ENCODE assay signal across 8 cellular contexts in the genomic region with DNA sequence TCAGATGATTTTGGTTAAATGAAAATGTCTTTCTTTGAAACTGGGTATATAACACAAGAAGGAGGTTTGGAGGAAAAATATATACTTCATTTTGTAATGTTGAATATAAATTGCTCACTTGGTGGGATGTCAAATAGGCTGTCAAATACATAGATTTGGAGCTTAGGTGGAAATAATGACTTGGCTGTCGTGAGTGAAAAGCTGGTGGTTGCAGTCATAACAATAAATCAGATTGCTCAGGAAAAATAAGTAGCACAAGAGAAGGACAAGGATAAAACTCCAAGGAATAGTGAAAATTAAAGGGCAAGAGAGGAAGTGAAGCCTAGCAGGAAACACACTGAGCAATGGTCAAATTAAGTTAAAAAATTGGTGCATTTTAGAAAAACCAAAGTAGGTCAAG.
"Had no signal": no experiment of that assay in that cellular context is flagged by ENCODE, and none has a peak within 500 bp of the region (broad histone marks: within the 10 kb centered on the region; RNA-seq: fewer than 3 reads in every experiment).

No MANE protein-coding gene starts in this region.

- H3K9ac ChIP-seq: GM23248 had no signal

- H3K36me3 ChIP-seq: HAP-1 had no signal

- H3K27ac Mint-ChIP-seq: GM23338, H9, HFFc6 had no signal

- H3K27ac ChIP-seq: GM23248 had no signal

- H3K4me3 Mint-ChIP-seq: GM23338, H9, HFFc6 had no signal

- H3K4me1 Mint-ChIP-seq: GM23338, H9 had no signal

- H3K4me3 ChIP-seq: GM23248, GM23338, HAP-1 had no signal

- H3K4me2 ChIP-seq: GM23338 had no signal

- DNase-seq: GM23248, GOT3, H7, H9, HCEC 1CT, HFFc6 had no signal

- H2AFZ ChIP-seq: GM23248, GM23338 had no signal
